In genomic region chr6:99130897-99131873, GRCh38 we compare ENCODE assay signal across 15 cellular contexts.
DNase-seq lines count a peak whose midpoint lies in the region; ATAC-seq and TF ChIP-seq lines count a peak whose summit lies in the region.
"Had no signal": no experiment of that assay in that cellular context is flagged by ENCODE, and none has a peak within 500 bp of the region (broad histone marks: within the 10 kb centered on the region; RNA-seq: fewer than 3 reads in every experiment).

No MANE protein-coding gene starts in this region.

- no peak overlapping the region for H3K27ac ChIP-seq in HCT116 (ENCODE audit: low read depth, low read length)
- no peak overlapping the region for H3K27ac ChIP-seq in OCI-LY7 (ENCODE audit: low read depth, low read length, poor library complexity, severe bottlenecking)
- no peak overlapping the region for H3K27ac ChIP-seq in osteoblast (ENCODE audit: low read depth, low read length)
- H3K27ac ChIP-seq: colonic mucosa had no signal

- no peaks in the 10 kb centered on the region for H3K9me3 ChIP-seq in HCT116 (ENCODE audit: control insufficient read depth in 1 of 2, insufficient read depth in 1 of 2, low read depth in 1 of 2, low read length in 2 of 2)
- H3K9me3 ChIP-seq in OCI-LY7 (ENCODE audit: low read length): no peaks in the 10 kb centered on the region
- no peaks in the 10 kb centered on the region for H3K9me3 ChIP-seq in osteoblast (ENCODE audit: low read depth, low read length)
- H3K9me3 ChIP-seq: colonic mucosa had no signal

- H4K20me1 ChIP-seq in HCT116 (ENCODE audit: insufficient read depth): no peaks in the 10 kb centered on the region
- no peaks in the 10 kb centered on the region for H4K20me1 ChIP-seq in OCI-LY7 (ENCODE audit: insufficient read depth, low read length)
- no peaks in the 10 kb centered on the region for H4K20me1 ChIP-seq in osteoblast (ENCODE audit: insufficient read depth, low read length)

- ATAC-seq in HCT116 (no peak), HG03280 (IDR thresholded peaks at IDR 0.05; ENCODE audit: unreplicated experiment) (no peak), HG02885 (IDR thresholded peaks at IDR 0.05; ENCODE audit: poor library complexity, unreplicated experiment) (no peak)
- ATAC-seq: natural killer cell treated with Interleukin-12 subunit alpha and Interleukin-12 subunit beta and Interleukin-15 and Interleukin-18, amount 100 ng/mL, for 72 hours; PC-3 had no signal

- H3K27me3 ChIP-seq in HCT116 (ENCODE audit: insufficient read depth, low read length) (no peaks in the 10 kb centered on the region; the same call in 1 of the 2 replicates), osteoblast (ENCODE audit: insufficient read depth, low read length) (no peaks in the 10 kb centered on the region)
- H3K27me3 ChIP-seq: colonic mucosa had no signal

- H3K4me3 ChIP-seq in HCT116 (replicated peaks in 1 of 2; ENCODE audit: low read depth in 1 of 2, low read length in 2 of 2): no peak overlapping the region
- H3K4me3 ChIP-seq in OCI-LY7 (ENCODE audit: low read depth, low read length, poor library complexity, severe bottlenecking): no peak overlapping the region
- no peak overlapping the region for H3K4me3 ChIP-seq in fibroblast of mammary gland (ENCODE audit: control insufficient read depth, low read depth, low read length)
- no peak overlapping the region for H3K4me3 ChIP-seq in osteoblast (ENCODE audit: insufficient read depth, low read length)
- H3K4me3 ChIP-seq: colonic mucosa had no signal

- no peaks in the 10 kb centered on the region for H3K4me1 ChIP-seq in HCT116 (ENCODE audit: control insufficient read depth in 1 of 2, insufficient read depth in 2 of 2, low read length in 2 of 2)
- H3K4me1 ChIP-seq in OCI-LY7 (ENCODE audit: insufficient read depth, low read length, poor library complexity, severe bottlenecking): no peaks in the 10 kb centered on the region
- no peaks in the 10 kb centered on the region for H3K4me1 ChIP-seq in osteoblast (ENCODE audit: insufficient read depth, low read length)
- H3K4me1 ChIP-seq: colonic mucosa had no signal

- TF ChIP-seq POLR2A in HCT116 (IDR thresholded peaks at IDR 0.05; ENCODE audit: borderline replicate concordance, extremely low read depth, insufficient read depth, insufficient read length): no peak

- DNase-seq in D341Med (ENCODE audit: low spot score): peak; percentile 74
- DNase-seq in HCT116 (ENCODE audit: low read depth, low spot score): no peak
- no peak for DNase-seq in OCI-LY7 (ENCODE audit: low spot score)
- no peak for DNase-seq in fibroblast of mammary gland (ENCODE audit: low read depth)
- DNase-seq in osteoblast (ENCODE audit: insufficient read length, low spot score, missing footprints): no peak
- no peak for DNase-seq in activated CD4-positive, CD25-positive, alpha-beta regulatory T cell treated with anti-CD3 and anti-CD28 coated beads, Interleukin-2, amount 50 U/mL, for 72 hours
- DNase-seq: activated CD8-positive, alpha-beta memory T cell treated with anti-CD3 and anti-CD28 coated beads for 24 hours; colonic mucosa; DND-41; mammary epithelial cell; NCI-H2081; PC-3 had no signal

- no peaks in the 10 kb centered on the region for H3K36me3 ChIP-seq in HCT116 (ENCODE audit: control insufficient read depth in 1 of 2, insufficient read depth in 2 of 2, low read length in 2 of 2)
- H3K36me3 ChIP-seq in OCI-LY7 (ENCODE audit: insufficient read depth, low read length): no peaks in the 10 kb centered on the region
- no peaks in the 10 kb centered on the region for H3K36me3 ChIP-seq in osteoblast (ENCODE audit: insufficient read depth, low read length)
- H3K36me3 ChIP-seq: colonic mucosa had no signal

- RAD21 ChIA-PET in HCT116 (lab: Charles Lee; ENCODE audit: low non-redundant PET in 1 of 2, low total read pairs in 2 of 2, uncharacterized antibody in 2 of 2, unreplicated experiment in 2 of 2): no interaction called here

- intact Hi-C loops in HCT116 (cut with micrococcal nuclease): no loop called here
- intact Hi-C loops in OCI-LY7 (cut with micrococcal nuclease; ENCODE audit: unreplicated experiment): no loop called here

- CTCF ChIA-PET in HCT116 (lab: Charles Lee): no interaction called here
- CTCF ChIA-PET in OCI-LY7 (lab: Charles Lee; ENCODE audit: unreplicated experiment): no interaction called here

- BruUV-seq in HCT116 (replicated peaks; lab: Mats Ljungman, UMichigan) (no TSS peak), OCI-LY7 (replicated peaks; lab: Mats Ljungman, UMichigan) (no TSS peak)

- H3K4me2 ChIP-seq in HCT116 (ENCODE audit: low read length) (no peak overlapping the region), OCI-LY7 (ENCODE audit: low read length) (no peak overlapping the region), osteoblast (ENCODE audit: insufficient read depth, low read length) (no peak overlapping the region)

- H3K79me2 ChIP-seq in HCT116 (ENCODE audit: insufficient read depth, low read length): no peaks in the 10 kb centered on the region
- H3K79me2 ChIP-seq in OCI-LY7 (ENCODE audit: insufficient read depth, low read depth, low read length): no peaks in the 10 kb centered on the region
- H3K79me2 ChIP-seq in osteoblast (ENCODE audit: insufficient read depth, low read length): no peaks in the 10 kb centered on the region

- TF ChIP-seq RAD21 in HCT116 (IDR thresholded peaks at IDR 0.05; ENCODE audit: low read depth): peak; percentile 23; the same call in 1 of the 2 replicates

- TF ChIP-seq CTCF in HCT116 (IDR thresholded peaks at IDR 0.05 in 2 of 3, conservative IDR thresholded peaks at IDR 0.05 in 1 of 3; ENCODE audit: borderline replicate concordance in 1 of 3, insufficient read depth in 1 of 3, low read depth in 2 of 3, low read length in 2 of 3) (0 out of 6 replicates have a peak, but pooled peaks of 1 of the 3 experiments have one; percentile 15), OCI-LY7 (conservative IDR thresholded peaks at IDR 0.05; ENCODE audit: low read length) (peak; percentile 52), fibroblast of mammary gland (conservative IDR thresholded peaks at IDR 0.05; ENCODE audit: control insufficient read depth, insufficient read depth, low read depth, low read length) (peak; percentile 6), osteoblast (IDR thresholded peaks at IDR 0.05; ENCODE audit: extremely low read depth, low read depth, low read length) (no peak)

- H2AFZ ChIP-seq in HCT116 (ENCODE audit: low read depth, low read length, poor library complexity, severe bottlenecking) (no peak overlapping the region), OCI-LY7 (ENCODE audit: low read length) (no peak overlapping the region), osteoblast (ENCODE audit: low read length) (no peak overlapping the region)

- no peak overlapping the region for H3K9ac ChIP-seq in HCT116 (ENCODE audit: low read length)

- POLR2A ChIA-PET in HCT116 (lab: Charles Lee) (no interaction called here), OCI-LY7 (lab: Charles Lee) (interaction anchor here (1.0 kb wide), 1 partner anchor 708 kb away, joined by 3 read pairs; no protein-coding TSS in a partner anchor)

- H3K9me2 ChIP-seq in HCT116 (ENCODE audit: insufficient read depth) (no peaks in the 10 kb centered on the region), OCI-LY7 (ENCODE audit: insufficient read depth, low read length) (no peaks in the 10 kb centered on the region)

TF ChIP-seq in HCT116, 20 proteins besides CTCF, POLR2A, EP300 and RAD21:
- TF ChIP-seq POLR2AphosphoS5 (IDR thresholded peaks at IDR 0.05; ENCODE audit: low read depth, low read length): no peak
- TF ChIP-seq TCF7L2 (IDR thresholded peaks at IDR 0.05; ENCODE audit: borderline replicate concordance, extremely low read depth, insufficient read depth, insufficient read length): no peak
- no peak for TF ChIP-seq SRF (IDR thresholded peaks at IDR 0.05; ENCODE audit: low read depth)
- no peak for TF ChIP-seq JUND (IDR thresholded peaks at IDR 0.05)
- TF ChIP-seq ELF1 (IDR thresholded peaks at IDR 0.05; ENCODE audit: borderline replicate concordance, low read depth): no peak
- no peak for TF ChIP-seq MAX (IDR thresholded peaks at IDR 0.05)
- TF ChIP-seq ZBTB33 (IDR thresholded peaks at IDR 0.05; ENCODE audit: extremely low read depth, insufficient replicate concordance, low read length): no peak
